ENCODE assay signal across 1 cellular context in the genomic region with DNA sequence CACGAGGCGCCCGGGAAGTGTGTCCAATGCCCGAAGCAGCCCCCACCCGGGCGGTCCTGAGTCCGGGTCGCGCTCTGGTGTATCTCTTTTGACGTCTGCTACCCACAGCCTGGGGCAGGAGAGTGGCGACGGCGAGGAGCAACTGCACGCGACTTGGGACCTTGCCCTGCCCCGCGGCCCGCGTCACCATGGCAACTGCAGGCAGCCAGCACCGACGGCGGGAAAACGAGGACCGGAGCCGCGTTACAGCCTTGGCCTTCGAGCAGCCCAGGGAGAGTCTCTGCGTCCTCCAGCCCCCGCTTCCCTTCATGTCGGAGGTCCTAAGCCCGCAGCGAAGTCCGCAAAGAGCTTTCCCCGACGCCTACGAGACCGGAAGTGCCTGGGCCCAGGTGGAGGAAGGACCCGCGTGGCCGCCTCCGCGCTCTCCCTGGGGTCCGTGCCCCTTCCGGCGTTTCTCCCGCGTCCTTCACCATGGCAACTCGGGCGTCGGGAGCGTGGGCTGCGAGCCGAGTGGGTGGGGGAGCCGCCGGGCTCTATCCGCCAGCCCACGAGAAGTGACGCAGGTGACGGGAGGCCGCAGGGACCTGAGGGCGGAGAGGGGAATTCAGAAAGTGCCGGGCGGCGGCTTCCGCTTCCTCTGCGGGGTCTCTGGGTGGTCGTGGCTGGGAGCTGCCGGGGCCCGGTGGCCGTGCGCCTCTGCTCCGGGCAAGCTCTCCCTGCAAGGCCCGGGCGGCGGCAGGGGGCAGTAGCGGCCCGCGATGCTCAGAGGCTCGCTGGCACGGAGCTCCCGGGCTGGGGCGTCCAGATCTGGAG.
TF ChIP-seq lines count a peak whose summit lies in the region.

No MANE protein-coding gene starts in this region.

TF ChIP-seq in HepG2, 621 proteins besides CTCF, POLR2A, EP300 and RAD21 (continued from another document and continues in another):
- TF ChIP-seq AHDC1 (CRISPR knock-in tag; IDR thresholded peaks at IDR 0.05; ENCODE audit: borderline replicate concordance): no peak
- no peak for TF ChIP-seq DNMT3B (CRISPR knock-in tag; conservative IDR thresholded peaks at IDR 0.05)
- TF ChIP-seq REL (CRISPR knock-in tag; conservative IDR thresholded peaks at IDR 0.05): 0 out of 2 replicates have a peak, but pooled peaks have one; percentile 61
- peak; percentile 39; the same call in 1 of the 2 replicates for TF ChIP-seq ATF6 (CRISPR knock-in tag; conservative IDR thresholded peaks at IDR 0.05)
- no peak for TF ChIP-seq ZNF274 (CRISPR knock-in tag; IDR thresholded peaks at IDR 0.05)
- peak; percentile 37; the same call in 1 of the 2 replicates for TF ChIP-seq KAT8 (CRISPR knock-in tag; IDR thresholded peaks at IDR 0.05)
- TF ChIP-seq, protein P1, sequence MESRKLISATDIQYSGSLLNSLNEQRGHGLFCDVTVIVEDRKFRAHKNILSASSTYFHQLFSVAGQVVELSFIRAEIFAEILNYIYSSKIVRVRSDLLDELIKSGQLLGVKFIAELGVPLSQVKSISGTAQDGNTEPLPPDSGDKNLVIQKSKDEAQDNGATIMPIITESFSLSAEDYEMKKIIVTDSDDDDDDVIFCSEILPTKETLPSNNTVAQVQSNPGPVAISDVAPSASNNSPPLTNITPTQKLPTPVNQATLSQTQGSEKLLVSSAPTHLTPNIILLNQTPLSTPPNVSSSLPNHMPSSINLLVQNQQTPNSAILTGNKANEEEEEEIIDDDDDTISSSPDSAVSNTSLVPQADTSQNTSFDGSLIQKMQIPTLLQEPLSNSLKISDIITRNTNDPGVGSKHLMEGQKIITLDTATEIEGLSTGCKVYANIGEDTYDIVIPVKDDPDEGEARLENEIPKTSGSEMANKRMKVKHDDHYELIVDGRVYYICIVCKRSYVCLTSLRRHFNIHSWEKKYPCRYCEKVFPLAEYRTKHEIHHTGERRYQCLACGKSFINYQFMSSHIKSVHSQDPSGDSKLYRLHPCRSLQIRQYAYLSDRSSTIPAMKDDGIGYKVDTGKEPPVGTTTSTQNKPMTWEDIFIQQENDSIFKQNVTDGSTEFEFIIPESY (CRISPR knock-in tag; IDR thresholded peaks at IDR 0.05): peak; percentile 19
- peak; percentile 35; the same call in 1 of the 2 replicates for TF ChIP-seq YEATS4 (CRISPR knock-in tag; IDR thresholded peaks at IDR 0.05; ENCODE audit: borderline replicate concordance)
- TF ChIP-seq POLR2G (IDR thresholded peaks at IDR 0.05; ENCODE audit: low read depth, low read length): no peak
- no peak for TF ChIP-seq KLF15 (CRISPR knock-in tag; IDR thresholded peaks at IDR 0.05; ENCODE audit: borderline replicate concordance)
- TF ChIP-seq MZF1 (CRISPR knock-in tag; IDR thresholded peaks at IDR 0.05; ENCODE audit: borderline replicate concordance): no peak
- no peak for TF ChIP-seq FUBP1 (CRISPR knock-in tag; IDR thresholded peaks at IDR 0.05; ENCODE audit: borderline replicate concordance)
- TF ChIP-seq TFDP1 (CRISPR knock-in tag; IDR thresholded peaks at IDR 0.05; ENCODE audit: borderline replicate concordance): peak; percentile 72
- TF ChIP-seq NFAT5 (CRISPR knock-in tag; IDR thresholded peaks at IDR 0.05): 0 out of 2 replicates have a peak, but pooled peaks have one; percentile 41
- no peak for TF ChIP-seq ZNF143 (CRISPR knock-in tag; IDR thresholded peaks at IDR 0.05)
- TF ChIP-seq POLR2AphosphoS5 (IDR thresholded peaks at IDR 0.05; ENCODE audit: low read depth, low read length): no peak
- TF ChIP-seq ZNF816 (CRISPR knock-in tag; IDR thresholded peaks at IDR 0.05; ENCODE audit: borderline replicate concordance): no peak
- TF ChIP-seq ZNF431 (CRISPR knock-in tag; IDR thresholded peaks at IDR 0.05; ENCODE audit: borderline replicate concordance, low read depth): peak; percentile 66; the same call in 1 of the 2 replicates
- peak; percentile 92; the same call in 1 of the 2 replicates for TF ChIP-seq KDM3A (CRISPR knock-in tag; IDR thresholded peaks at IDR 0.05; ENCODE audit: low read depth)
- TF ChIP-seq GPBP1L1 (CRISPR knock-in tag; IDR thresholded peaks at IDR 0.05): no peak
- 0 out of 2 replicates have a peak, but pooled peaks have one; percentile 67 for TF ChIP-seq ZNF570 (CRISPR knock-in tag; IDR thresholded peaks at IDR 0.05; ENCODE audit: borderline replicate concordance)
- no peak for TF ChIP-seq ZNF781 (CRISPR knock-in tag; IDR thresholded peaks at IDR 0.05; ENCODE audit: borderline replicate concordance, not compliant biosample characterization)
- TF ChIP-seq ZNF564 (CRISPR knock-in tag; IDR thresholded peaks at IDR 0.05): no peak
- TF ChIP-seq, protein P2, sequence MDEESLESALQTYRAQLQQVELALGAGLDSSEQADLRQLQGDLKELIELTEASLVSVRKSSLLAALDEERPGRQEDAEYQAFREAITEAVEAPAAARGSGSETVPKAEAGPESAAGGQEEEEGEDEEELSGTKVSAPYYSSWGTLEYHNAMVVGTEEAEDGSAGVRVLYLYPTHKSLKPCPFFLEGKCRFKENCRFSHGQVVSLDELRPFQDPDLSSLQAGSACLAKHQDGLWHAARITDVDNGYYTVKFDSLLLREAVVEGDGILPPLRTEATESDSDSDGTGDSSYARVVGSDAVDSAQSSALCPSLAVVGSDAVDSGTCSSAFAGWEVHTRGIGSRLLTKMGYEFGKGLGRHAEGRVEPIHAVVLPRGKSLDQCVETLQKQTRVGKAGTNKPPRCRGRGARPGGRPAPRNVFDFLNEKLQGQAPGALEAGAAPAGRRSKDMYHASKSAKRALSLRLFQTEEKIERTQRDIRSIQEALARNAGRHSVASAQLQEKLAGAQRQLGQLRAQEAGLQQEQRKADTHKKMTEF (CRISPR knock-in tag; IDR thresholded peaks at IDR 0.05): peak; percentile 64; the same call in 1 of the 2 replicates
- peak; percentile 52; the same call in 1 of the 2 replicates for TF ChIP-seq PPARG (CRISPR knock-in tag; conservative IDR thresholded peaks at IDR 0.05)
- TF ChIP-seq LBX2 (CRISPR knock-in tag; IDR thresholded peaks at IDR 0.05; ENCODE audit: borderline replicate concordance): no peak
- TF ChIP-seq TCF7 (IDR thresholded peaks at IDR 0.05; ENCODE audit: low read depth): no peak
- TF ChIP-seq ZNF761 (CRISPR knock-in tag; conservative IDR thresholded peaks at IDR 0.05): peak; percentile 85; the same call in 1 of the 2 replicates
